8 cellular contexts compared by ENCODE assay signal in the genomic region with DNA sequence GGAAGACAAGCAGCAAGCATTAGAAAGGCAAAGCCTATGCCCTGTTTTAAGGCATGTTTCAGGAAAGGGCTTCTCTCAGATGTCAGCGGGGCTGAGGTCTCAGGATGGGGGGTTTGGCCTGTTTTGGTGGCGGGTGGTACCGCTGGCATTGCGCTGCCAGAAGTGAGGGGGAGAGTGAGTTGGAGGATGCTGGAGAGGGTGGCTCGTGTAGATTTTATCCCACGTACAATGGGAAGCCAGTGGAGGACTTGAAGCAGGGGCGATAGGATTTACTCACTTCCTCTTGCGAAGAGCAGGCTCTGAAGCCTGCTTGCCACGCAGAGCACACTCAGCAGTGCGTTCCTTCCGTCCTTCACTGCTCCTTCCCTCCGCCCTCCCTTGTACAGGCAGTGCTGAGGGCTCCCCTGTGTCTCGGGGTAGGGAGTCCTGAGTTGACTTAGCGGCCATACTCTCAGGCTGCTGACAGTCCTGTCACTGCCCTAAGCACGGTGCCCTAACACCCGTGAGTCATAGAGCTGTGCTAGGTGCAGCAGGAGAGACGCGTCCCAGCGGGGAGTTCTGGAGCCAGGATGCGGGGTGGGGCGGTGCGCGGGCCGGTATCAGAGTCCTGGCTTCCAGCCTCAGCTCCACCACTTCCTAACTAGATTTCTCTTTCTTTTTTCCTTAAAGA.
DNase-seq lines count a peak whose midpoint lies in the region; ATAC-seq and TF ChIP-seq lines count a peak whose summit lies in the region.

No MANE protein-coding gene starts in this region.

- H3K27ac ChIP-seq in BLaER1 (peak overlapping the region; percentile 72), GM23248 (peak overlapping the region; percentile 76), colonic mucosa (no peak overlapping the region), left lung (peak overlapping the region; percentile 51 to 71)

- no peaks in the 10 kb centered on the region for H3K79me2 ChIP-seq in GM23248 (ENCODE audit: insufficient read depth)

- no peaks in the 10 kb centered on the region for H3K27me3 Mint-ChIP-seq in T-helper 1 cell treated with Interleukin-12 subunit alpha and Interleukin-12 subunit beta and Interleukin-4 antibody, amounts not matched to agents 30 μg/mL and 1 μg/mL, for 36 hours (ENCODE audit: low read depth)

- H3K27me3 ChIP-seq in BLaER1 (no peaks in the 10 kb centered on the region), GM23248 (replicated peaks; ENCODE audit: insufficient read depth) (no peaks in the 10 kb centered on the region), colonic mucosa (no peaks in the 10 kb centered on the region), left lung (no peaks in the 10 kb centered on the region)

- DNase-seq in GM23248 (peak; percentile 89), colonic mucosa (peak; percentile 54), left lung (peak; percentile 71 to 83), superior temporal gyrus (ENCODE audit: extremely low spot score) (peak; percentile 40), NCI-H345 treated with DMSO at 0.1 percent for 48 hours (lab: John Stamatoyannopoulos, UW; ENCODE audit: unreplicated experiment) (no peak), NCI-H2196 treated with DMSO at 0.1 percent for 48 hours (lab: John Stamatoyannopoulos, UW; ENCODE audit: unreplicated experiment) (no peak)

- 12 to 13% methylated on average over 24 of the region's 24 CpGs for WGBS in GM23248 (ENCODE audit: low coverage in 1 of 2, low lambda C conversion rate in 2 of 2, missing lambda C conversion rate in 2 of 2), 2 experiments

- intact Hi-C loops in colonic mucosa (cut with DNase I): loop anchor here (10.0 kb wide), 2 partner anchors 255 to 725 kb away; no protein-coding TSS in a partner anchor
- intact Hi-C loops in left lung (cut with DNase I): no loop called here

- H3K9me3 ChIP-seq in BLaER1 (no peaks in the 10 kb centered on the region), GM23248 (ENCODE audit: low read depth) (no peaks in the 10 kb centered on the region), colonic mucosa (no peaks in the 10 kb centered on the region), left lung (no peaks in the 10 kb centered on the region)

- H3K4me1 Mint-ChIP-seq in T-helper 1 cell treated with Interleukin-12 subunit alpha and Interleukin-12 subunit beta and Interleukin-4 antibody, amounts not matched to agents 30 μg/mL and 1 μg/mL, for 36 hours (ENCODE audit: low read depth): peaks cover 18% of the 10 kb centered on the region

- TF ChIP-seq CTCF in colonic mucosa (IDR thresholded peaks at IDR 0.05) (no peak), left lung (IDR thresholded peaks at IDR 0.05) (no peak)

- H3K36me3 ChIP-seq in BLaER1: no peaks in the 10 kb centered on the region
- no peaks in the 10 kb centered on the region for H3K36me3 ChIP-seq in GM23248 (ENCODE audit: low read depth)
- no peaks in the 10 kb centered on the region for H3K36me3 ChIP-seq in colonic mucosa
- no peaks in the 10 kb centered on the region for H3K36me3 ChIP-seq in left lung

- H4K20me1 ChIP-seq in BLaER1 (no peaks in the 10 kb centered on the region), GM23248 (ENCODE audit: insufficient read depth) (no peaks in the 10 kb centered on the region)

- H3K27ac Mint-ChIP-seq in T-helper 1 cell treated with Interleukin-12 subunit alpha and Interleukin-12 subunit beta and Interleukin-4 antibody, amounts not matched to agents 30 μg/mL and 1 μg/mL, for 36 hours: peak overlapping the region; percentile 78

- H3K4me1 ChIP-seq in BLaER1: peaks cover 93% of the 10 kb centered on the region
- peaks cover 22% of the 10 kb centered on the region for H3K4me1 ChIP-seq in GM23248 (ENCODE audit: insufficient read depth)
- no peaks in the 10 kb centered on the region for H3K4me1 ChIP-seq in colonic mucosa
- peaks cover 23 to 43% of the 10 kb centered on the region in 2 donors for H3K4me1 ChIP-seq in left lung

- no peaks in the 10 kb centered on the region for H3K36me3 Mint-ChIP-seq in T-helper 1 cell treated with Interleukin-12 subunit alpha and Interleukin-12 subunit beta and Interleukin-4 antibody, amounts not matched to agents 30 μg/mL and 1 μg/mL, for 36 hours (ENCODE audit: low read depth)

- in situ Hi-C loops in GM23248 (cut with MboI): loop anchor here (10.0 kb wide), 1 partner anchor 715 kb away; the partner anchor contains the start of gene CPPED1

- peak overlapping the region; percentile 92 for H3K4me2 ChIP-seq in BLaER1
- H3K4me2 ChIP-seq in GM23248 (ENCODE audit: unreplicated experiment): peak overlapping the region; percentile 84

- H2AFZ ChIP-seq in GM23248: peak overlapping the region; percentile 73

- H3K4me3 ChIP-seq in BLaER1 (peak overlapping the region; percentile 59), GM23248 (peak overlapping the region; percentile 60), colonic mucosa (no peak overlapping the region), left lung (peak overlapping the region in 1 of 2 donors; percentile 11)

- H3K9me3 Mint-ChIP-seq in T-helper 1 cell treated with Interleukin-12 subunit alpha and Interleukin-12 subunit beta and Interleukin-4 antibody, amounts not matched to agents 30 μg/mL and 1 μg/mL, for 36 hours: no peaks in the 10 kb centered on the region

- peaks cover 18% of the 10 kb centered on the region for H3F3A ChIP-seq in GM23248 (ENCODE audit: insufficient read depth)

- peak overlapping the region; percentile 47 for H3K9ac ChIP-seq in BLaER1
- H3K9ac ChIP-seq in GM23248: peak overlapping the region; percentile 75
- H3K9ac ChIP-seq in colonic mucosa (ENCODE audit: low read depth in 2 of 2, low read length in 2 of 2): peak overlapping the region in 1 of 2 donors; percentile 34

- H3K4me3 Mint-ChIP-seq in T-helper 1 cell treated with Interleukin-12 subunit alpha and Interleukin-12 subunit beta and Interleukin-4 antibody, amounts not matched to agents 30 μg/mL and 1 μg/mL, for 36 hours: peak overlapping the region; percentile 71

- peak; percentile 80 for ATAC-seq in left lung

- H3K9me2 ChIP-seq in GM23248 (ENCODE audit: insufficient read depth): no peaks in the 10 kb centered on the region

Comparison
In these comparisons a context has a peak if more than half of its experiments do, and no peak if none do; other contexts are left out.
1. DNase-seq: peak in GM23248 (single experiment), colonic mucosa (single experiment), left lung (2 of 2) and superior temporal gyrus (single experiment); none in NCI-H345 treated with DMSO at 0.1 percent for 48 hours (single experiment) and NCI-H2196 treated with DMSO at 0.1 percent for 48 hours (single experiment).